In the genomic region with DNA sequence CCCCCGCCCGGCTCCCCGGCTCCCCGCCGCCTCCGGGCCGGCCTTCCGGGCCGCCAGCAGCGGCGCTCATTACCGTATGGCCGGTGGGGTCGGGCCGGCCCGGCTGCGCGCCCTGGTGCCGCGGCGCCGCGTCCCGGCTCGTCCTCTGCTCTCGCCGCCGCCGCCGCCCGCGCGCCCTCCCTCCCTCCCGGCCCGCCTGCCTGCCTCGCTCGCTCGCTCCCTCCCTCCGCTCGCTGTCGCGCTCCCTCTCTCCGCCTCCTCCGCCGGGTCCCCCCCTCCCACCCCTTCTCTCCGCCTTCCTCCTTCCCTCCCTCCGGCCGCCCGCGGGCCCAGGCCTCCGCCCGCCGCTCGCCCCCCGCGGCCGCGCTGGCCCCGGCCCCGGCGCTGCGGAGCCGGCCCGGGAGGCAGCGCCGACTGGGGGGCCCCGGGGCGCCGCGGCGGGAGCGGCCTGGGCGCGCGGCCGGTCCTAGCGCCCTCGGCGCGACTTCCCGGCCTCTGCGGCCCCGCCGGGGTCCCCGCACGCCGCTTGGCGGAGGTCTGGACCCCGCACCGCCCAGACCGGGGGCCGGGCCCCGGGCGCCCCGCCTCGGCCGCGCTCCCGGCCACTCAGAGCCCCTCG, we compare ENCODE assay signal across 8 cellular contexts. TPM values are rescaled to one million over a fixed set of nuclear protein-coding genes. Genes with fewer than 3 reads are reported as not detected.
DNase-seq lines count a peak whose midpoint lies in the region; ATAC-seq, FAIRE-seq and TF ChIP-seq lines count a peak whose summit lies in the region.

A gene (minus strand): TSS at position 173 of the 619 bp plus-strand sequence. CDS start 27,941 bp downstream, outside the sequence.

- H3K27me3 Mint-ChIP-seq in activated B cell treated with CpG ODN at 0.5 μM for 24 hours (no peaks in the 10 kb centered on the region), chondrocyte (ENCODE audit: low read depth) (no peaks in the 10 kb centered on the region)

- H3K9me3 Mint-ChIP-seq in activated B cell treated with CpG ODN at 0.5 μM for 24 hours (no peaks in the 10 kb centered on the region), chondrocyte (ENCODE audit: low read depth) (no peaks in the 10 kb centered on the region)

- CTCF ChIA-PET in activated B cell treated with CpG ODN at 0.5 μM for 24 hours (lab: Charles Lee), result interaction anchor here (0.6 to 2.1 kb wide), 8 partner anchors 20 to 933 kb away, joined by 3 to 11 read pairs (median 4); no protein-coding TSS in a partner anchor

- H3K9ac ChIP-seq in kidney (ENCODE audit: low read length in 2 of 2), result peak within 1 kb of the TSS; percentile 29 to 55

- H3K4me1 Mint-ChIP-seq in activated B cell treated with CpG ODN at 0.5 μM for 24 hours, result peaks cover 21% of the 10 kb centered on the region
- H3K4me1 Mint-ChIP-seq in chondrocyte (ENCODE audit: low read depth), result no peaks in the 10 kb centered on the region

- H3K36me3 ChIP-seq in kidney (ENCODE audit: control insufficient read depth in 1 of 2, insufficient read depth in 2 of 2, low read length in 2 of 2) (no peaks in the 10 kb centered on the region), spleen (no peaks in the 10 kb centered on the region)

- DNase-seq in NCI-H1105 (lab: John Stamatoyannopoulos, UW) (peak; percentile 54), activated B cell treated with CpG ODN at 0.5 μM for 24 hours (peak; percentile 50), chondrocyte (ENCODE audit: low spot score) (no peak), kidney (peak; percentile 93), spleen (peak; percentile 93), cerebellar nuclear complex (lab: John Stamatoyannopoulos, UW) (no peak)

- H3K36me3 Mint-ChIP-seq in activated B cell treated with CpG ODN at 0.5 μM for 24 hours (ENCODE audit: low read depth) (peaks cover 4% of the 10 kb centered on the region), chondrocyte (ENCODE audit: low read depth) (no peaks in the 10 kb centered on the region)

- FAIRE-seq in kidney (lab: Jason Lieb, UNC), result no peak

- ATAC-seq in HG02610 (IDR thresholded peaks at IDR 0.05; ENCODE audit: unreplicated experiment) (peak; percentile 41), activated B cell treated with CpG ODN at 0.5 μM for 24 hours (ENCODE audit: low read depth) (peak; percentile 25)

- H3K4me3 ChIP-seq in kidney (ENCODE audit: low read length in 2 of 2), result peak within 1 kb of the TSS; percentile 24 to 53
- H3K4me3 ChIP-seq in spleen, result peak within 1 kb of the TSS; percentile 72 to 93 (median 79)

- H3K9me3 ChIP-seq in kidney (ENCODE audit: control insufficient read depth in 1 of 2, low read length in 2 of 2) (no peaks in the 10 kb centered on the region), spleen (no peaks in the 10 kb centered on the region)

- 0 to 3% (median 1%) methylated on average over 7 to 100 of the region's 100 CpGs for WGBS in spleen, 5 donors

- H3K27ac ChIP-seq in kidney (ENCODE audit: low read depth in 2 of 2, low read length in 2 of 2), result peak within 1 kb of the TSS; percentile 73 to 74
- peak within 1 kb of the TSS in 7 of 8 donors; percentile 79 to 91 (median 83) for H3K27ac ChIP-seq in spleen

- POLR2A ChIA-PET in activated B cell treated with CpG ODN at 0.5 μM for 24 hours (lab: Charles Lee), result interaction anchor here (0.5 to 2.2 kb wide), 7 partner anchors 20 to 225 kb away, joined by 3 to 15 read pairs (median 5); no protein-coding TSS in a partner anchor

- H3K4me1 ChIP-seq in kidney (ENCODE audit: control insufficient read depth in 1 of 2, insufficient read depth in 1 of 2, low read depth in 1 of 2, low read length in 2 of 2) (peaks cover 0 to 24% of the 10 kb centered on the region in 2 donors), spleen (peaks cover 24 to 48% (median 42%) of the 10 kb centered on the region in 6 donors)

- no peaks in the 10 kb centered on the region for H3K27me3 ChIP-seq in spleen (replicated peaks in 1 of 7)

- intact Hi-C loops in activated B cell treated with CpG ODN at 0.5 μM for 24 hours (cut with micrococcal nuclease) (loop anchor here (1.0 to 5.0 kb wide), 10 partner anchors 20 to 358 kb away; a partner anchor contains a TSS), kidney (cut with DNase I) (no loop called here), spleen (cut with DNase I; ENCODE audit: low total_unique reads) (no loop called here)

- TF ChIP-seq POLR2A in GM15510 (IDR thresholded peaks at IDR 0.05; ENCODE audit: borderline replicate concordance, extremely low read depth, insufficient read length), result peak; percentile 38
- no peak for TF ChIP-seq POLR2A in spleen (IDR thresholded peaks at IDR 0.05)

- H3K4me3 Mint-ChIP-seq in activated B cell treated with CpG ODN at 0.5 μM for 24 hours (peak within 1 kb of the TSS; percentile 84), chondrocyte (ENCODE audit: unreplicated experiment) (peak within 1 kb of the TSS; percentile 66)

- peak within 1 kb of the TSS; percentile 59 for H3K27ac Mint-ChIP-seq in activated B cell treated with CpG ODN at 0.5 μM for 24 hours
- peak within 1 kb of the TSS; percentile 32 for H3K27ac Mint-ChIP-seq in chondrocyte (ENCODE audit: unreplicated experiment)

- no peak for TF ChIP-seq CTCF in activated B cell treated with CpG ODN at 0.5 μM for 24 hours (IDR thresholded peaks at IDR 0.05)
- no peak for TF ChIP-seq CTCF in chondrocyte (IDR thresholded peaks at IDR 0.05)
- TF ChIP-seq CTCF in kidney (IDR thresholded peaks at IDR 0.05; ENCODE audit: borderline replicate concordance, extremely low read depth, insufficient read depth), result no peak
- TF ChIP-seq CTCF in spleen (IDR thresholded peaks at IDR 0.05 in 8 of 11, conservative IDR thresholded peaks at IDR 0.05 in 3 of 11), result no peak

RNA-seq across cellular contexts. Expression of the gene that starts here (rescaled TPM):
- total RNA-seq in activated B cell treated with CpG ODN at 0.5 μM for 24 hours (45.0 and 49.9 TPM in 2 replicates), chondrocyte (43.9 to 56.7 TPM (median 45.4 TPM) in 3 replicates), kidney (31.4 TPM), spleen (10 to 100 TPM; 28.4 to 64.6 (median 42.0) TPM)
- polyA plus RNA-seq in kidney (ENCODE audit: insufficient read depth, low read depth, low replicate concordance) (6.5 TPM), spleen (10 to 100 TPM in 2 of 3 donors, 1 to 10 TPM in 1; 9.0 to 17.1 (median 10.5) TPM)

Comparison
In these comparisons a context has a peak if more than half of its experiments do, and no peak if none do; other contexts are left out.
1. DNase-seq: peak in NCI-H1105 (single experiment), activated B cell treated with CpG ODN at 0.5 μM for 24 hours (single experiment), kidney (single experiment) and spleen (single experiment); none in chondrocyte (single experiment) and cerebellar nuclear complex (0 of 2).